8 cellular contexts compared by ENCODE assay signal in the genomic region with DNA sequence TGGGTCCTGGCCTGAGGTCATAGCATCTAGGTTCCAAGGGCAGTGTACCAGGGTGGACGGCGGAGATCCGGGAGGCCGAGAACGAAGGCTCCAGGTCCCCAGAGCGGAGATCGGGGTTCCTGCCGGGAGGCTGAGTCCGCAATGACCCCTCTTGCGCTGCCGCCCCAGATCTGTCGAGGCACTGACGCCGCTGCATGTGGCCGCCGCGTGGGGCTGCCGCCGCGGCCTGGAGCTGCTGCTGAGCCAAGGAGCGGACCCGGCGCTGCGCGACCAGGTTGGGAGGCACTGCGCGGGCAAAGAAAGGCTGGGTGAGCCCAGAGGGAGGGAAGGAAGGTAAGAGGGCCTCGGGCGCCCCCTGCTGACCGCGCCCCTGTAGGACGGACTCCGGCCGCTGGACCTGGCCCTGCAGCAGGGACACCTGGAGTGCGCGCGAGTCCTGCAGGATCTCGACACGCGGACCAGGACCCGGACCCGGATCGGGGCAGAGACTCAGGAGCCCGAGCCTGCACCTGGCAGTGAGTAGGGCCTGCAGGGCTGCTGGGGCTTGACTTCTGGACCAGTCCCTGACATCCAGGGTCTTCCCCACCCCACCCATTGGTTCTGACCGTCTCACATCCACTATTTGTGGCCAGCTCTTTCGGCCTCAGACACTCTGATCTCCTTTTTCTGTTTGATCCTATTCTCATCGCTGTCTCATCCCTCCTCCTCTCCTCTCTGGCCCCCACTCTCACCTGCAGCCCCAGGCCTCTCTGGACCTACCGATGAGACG. TPM values are rescaled to one million over a fixed set of nuclear protein-coding genes. Genes with fewer than 3 reads are reported as not detected.
A peak's percentile ranks its signal among the peaks of the same experiment; 100 is the strongest.
DNase-seq lines count a peak whose midpoint lies in the region; ATAC-seq and TF ChIP-seq lines count a peak whose summit lies in the region.

No MANE protein-coding gene starts in this region.

- no peak overlapping the region for H3K27ac Mint-ChIP-seq in natural killer cell
- H3K27ac Mint-ChIP-seq in stimulated activated naive B cell treated with anti-CD40 and anti-IgM and Interleukin-4, amounts not matched to agents 10 μg/mL and 1 μg/mL and 100 μg/mL, for 72 hours, result peak overlapping the region; percentile 80

- H3K79me2 ChIP-seq in fibroblast of lung (ENCODE audit: control insufficient read depth, insufficient read depth, low read length), result no peaks in the 10 kb centered on the region

- H3K36me3 ChIP-seq in HUES64 (ENCODE audit: insufficient read depth, low read length), result peaks cover 22% of the 10 kb centered on the region
- no peaks in the 10 kb centered on the region for H3K36me3 ChIP-seq in fibroblast of lung (ENCODE audit: control insufficient read depth, insufficient read depth, low read length)

- WGBS in HUES64, result 19% methylated on average over 49 of the region's 49 CpGs

- ATAC-seq in GM19023 (IDR thresholded peaks at IDR 0.05; ENCODE audit: unreplicated experiment), result peak; percentile 59
- ATAC-seq in natural killer cell, result peak; percentile 92 to 98 (median 96)
- ATAC-seq in stimulated activated naive B cell treated with anti-CD40 and anti-IgM and Interleukin-4, amounts not matched to agents 10 μg/mL and 1 μg/mL and 100 μg/mL, for 72 hours (replicated peaks), result peak; percentile 86 to 87

- peak; percentile 66 to 78 for TF ChIP-seq CTCF in fibroblast of lung (conservative IDR thresholded peaks at IDR 0.05 in 1 of 2, IDR thresholded peaks at IDR 0.05 in 1 of 2; ENCODE audit: low read depth in 1 of 2, low read length in 2 of 2)
- peak; percentile 86 for TF ChIP-seq CTCF in natural killer cell (IDR thresholded peaks at IDR 0.05)

- H3K9me3 ChIP-seq in HUES64 (ENCODE audit: insufficient read depth, low read depth, low read length) (no peaks in the 10 kb centered on the region), fibroblast of lung (ENCODE audit: control insufficient read depth, insufficient read depth, low read depth, low read length) (no peaks in the 10 kb centered on the region)

- H4K20me1 ChIP-seq in fibroblast of lung (ENCODE audit: control insufficient read depth, extremely low read depth, insufficient read depth, low read length), result no peaks in the 10 kb centered on the region

- intact Hi-C loops in natural killer cell (cut with micrococcal nuclease), result loop anchor here (1.0 kb wide), 3 partner anchors 77 to 511 kb away; no protein-coding TSS in a partner anchor

- no peaks in the 10 kb centered on the region for H3K4me1 ChIP-seq in HUES64 (ENCODE audit: insufficient read depth, low read length)
- H3K4me1 ChIP-seq in fibroblast of lung (ENCODE audit: control insufficient read depth, extremely low read depth, insufficient read depth, low read length), result no peaks in the 10 kb centered on the region

- peak overlapping the region; percentile 75 for H3K4me2 ChIP-seq in fibroblast of lung (ENCODE audit: extremely low read depth, insufficient read depth, low read length)

- no peaks in the 10 kb centered on the region for H3K9me3 Mint-ChIP-seq in natural killer cell
- no peaks in the 10 kb centered on the region for H3K9me3 Mint-ChIP-seq in stimulated activated naive B cell treated with anti-CD40 and anti-IgM and Interleukin-4, amounts not matched to agents 10 μg/mL and 1 μg/mL and 100 μg/mL, for 72 hours

- H3K4me1 Mint-ChIP-seq in natural killer cell, result peaks cover 0 to 14% of the 10 kb centered on the region in 2 donors
- peaks cover 11 to 26% of the 10 kb centered on the region in 2 donors for H3K4me1 Mint-ChIP-seq in stimulated activated naive B cell treated with anti-CD40 and anti-IgM and Interleukin-4, amounts not matched to agents 10 μg/mL and 1 μg/mL and 100 μg/mL, for 72 hours

- peaks cover 18% of the 10 kb centered on the region for H3K27me3 ChIP-seq in HUES64 (ENCODE audit: insufficient read depth, low read length)
- no peaks in the 10 kb centered on the region for H3K27me3 ChIP-seq in fibroblast of lung (ENCODE audit: control insufficient read depth, insufficient read depth, low read length)

- 0 out of 2 replicates have a peak overlapping the region, but pooled peaks have one; percentile 35 for H3K9ac ChIP-seq in HUES64 (ENCODE audit: low read depth, low read length)
- peak overlapping the region; percentile 20 for H3K9ac ChIP-seq in fibroblast of lung (ENCODE audit: insufficient read depth, low read length)

- DNase-seq in AG08396 (ENCODE audit: low spot score) (peak; percentile 92), OCI-M2 (lab: John Stamatoyannopoulos, UW; ENCODE audit: unreplicated experiment) (peak; percentile 19), fibroblast of lung (ENCODE audit: low read depth in 2 of 2) (peak; percentile 64 to 71), natural killer cell (peak; percentile 76)
- peak; percentile 80 for DNase-seq in activated T-cell treated with anti-CD3 and anti-CD28 coated beads, Interleukin-2, amount 50 U/mL, for 1 hour
- peak; percentile 77 for DNase-seq in stimulated activated naive B cell treated with anti-CD40 and anti-IgM and Interleukin-4, amounts not matched to agents 10 μg/mL and 1 μg/mL and 100 μg/mL, for 72 hours

- peak overlapping the region; percentile 74 for H3K4me3 Mint-ChIP-seq in natural killer cell
- H3K4me3 Mint-ChIP-seq in stimulated activated naive B cell treated with anti-CD40 and anti-IgM and Interleukin-4, amounts not matched to agents 10 μg/mL and 1 μg/mL and 100 μg/mL, for 72 hours, result peak overlapping the region; percentile 88 to 90

- H3K36me3 Mint-ChIP-seq in natural killer cell, result no peaks in the 10 kb centered on the region
- peaks cover 20 to 33% of the 10 kb centered on the region in 2 donors for H3K36me3 Mint-ChIP-seq in stimulated activated naive B cell treated with anti-CD40 and anti-IgM and Interleukin-4, amounts not matched to agents 10 μg/mL and 1 μg/mL and 100 μg/mL, for 72 hours

- H3K4me3 ChIP-seq in HUES64 (ENCODE audit: low read length), result peak overlapping the region; percentile 48
- peak overlapping the region; percentile 11 to 48 (median 21) for H3K4me3 ChIP-seq in fibroblast of lung (replicated peaks in 1 of 4; ENCODE audit: control extremely low read depth in 1 of 4, insufficient read depth in 1 of 4, low read depth in 3 of 4, low read length in 4 of 4)

- peak overlapping the region; percentile 55 for H2AFZ ChIP-seq in fibroblast of lung (ENCODE audit: low read length)

- H3K27ac ChIP-seq in HUES64 (ENCODE audit: low read depth, low read length), result no peak overlapping the region
- no peak overlapping the region for H3K27ac ChIP-seq in fibroblast of lung (ENCODE audit: insufficient read depth, low read length)

- peaks cover 0 to 22% of the 10 kb centered on the region in 2 donors for H3K27me3 Mint-ChIP-seq in natural killer cell (ENCODE audit: low read depth in 2 of 2)
- H3K27me3 Mint-ChIP-seq in stimulated activated naive B cell treated with anti-CD40 and anti-IgM and Interleukin-4, amounts not matched to agents 10 μg/mL and 1 μg/mL and 100 μg/mL, for 72 hours, result no peaks in the 10 kb centered on the region

RNA-seq across cellular contexts. Expression of a gene that starts 1.0 kb away (rescaled TPM):
- polyA plus RNA-seq in HUES64 (2013, experiment 1 of 2), result 2.5 TPM
- polyA plus RNA-seq in HUES64 (2013, experiment 2 of 2), result 2.7 TPM
- total RNA-seq in fibroblast of lung (0.17 and 0.26 TPM in 2 replicates), natural killer cell (1 to 10 TPM; 1.3 to 3.6 (median 2.0) TPM)
- 0.08 and 0.29 TPM in 2 replicates for polyA plus RNA-seq in fibroblast of lung
- 0.08 and 0.50 TPM in 2 replicates for polyA plus RNA-seq in fibroblast of lung (2012)
- polyA minus RNA-seq in fibroblast of lung (ENCODE audit: low replicate concordance), result 1.1 TPM in 1 of 2 replicates, not detected in the other

RNA-seq across cellular contexts. Expression of a gene that starts 15.4 kb away (rescaled TPM):
- 77.9 TPM for polyA plus RNA-seq in HUES64 (2013, experiment 1 of 2)
- 77.6 TPM for polyA plus RNA-seq in HUES64 (2013, experiment 2 of 2)
- total RNA-seq in fibroblast of lung (74.3 and 79.4 TPM in 2 replicates), natural killer cell (100 to 1,000 TPM; 106 to 127 (median 106) TPM)
- 68.8 and 81.2 TPM in 2 replicates for polyA plus RNA-seq in fibroblast of lung
- 80.0 and 94.8 TPM in 2 replicates for polyA plus RNA-seq in fibroblast of lung (2012)
- 47.8 and 87.1 TPM in 2 replicates for polyA minus RNA-seq in fibroblast of lung (ENCODE audit: low replicate concordance)

RNA-seq across cellular contexts. Expression of a gene that starts 18.1 kb away (rescaled TPM):
- 2.3 TPM for polyA plus RNA-seq in HUES64 (2013, experiment 1 of 2)
- polyA plus RNA-seq in HUES64 (2013, experiment 2 of 2), result 3.8 TPM
- under 0.01 TPM in 1 of 2 replicates, not detected in the other for total RNA-seq in fibroblast of lung
- polyA plus RNA-seq in fibroblast of lung, result not detected in 2 replicates
- not detected in 2 replicates for polyA plus RNA-seq in fibroblast of lung (2012)
- polyA minus RNA-seq in fibroblast of lung (ENCODE audit: low replicate concordance), result not detected in 2 replicates
- total RNA-seq in natural killer cell, result not detected

RNA-seq across cellular contexts. Expression of a gene that starts 20.6 kb away (rescaled TPM):
- polyA plus RNA-seq in HUES64 (2013, experiment 1 of 2), result 7.6 TPM
- 8.1 TPM for polyA plus RNA-seq in HUES64 (2013, experiment 2 of 2)
- total RNA-seq in fibroblast of lung (10.3 and 16.8 TPM in 2 replicates), natural killer cell (1 to 10 TPM; 7.5 to 10.0 (median 9.7) TPM)
- 3.9 and 4.8 TPM in 2 replicates for polyA plus RNA-seq in fibroblast of lung
- polyA plus RNA-seq in fibroblast of lung (2012), result 5.9 and 10.7 TPM in 2 replicates
- 4.1 and 4.4 TPM in 2 replicates for polyA minus RNA-seq in fibroblast of lung (ENCODE audit: low replicate concordance)

RNA-seq across cellular contexts. Expression of a gene that starts 23.0 kb away (rescaled TPM):
- 68.6 TPM for polyA plus RNA-seq in HUES64 (2013, experiment 1 of 2)
- 78.5 TPM for polyA plus RNA-seq in HUES64 (2013, experiment 2 of 2)
- total RNA-seq in fibroblast of lung, result 44.8 and 48.3 TPM in 2 replicates
- polyA plus RNA-seq in fibroblast of lung, result 27.5 and 38.8 TPM in 2 replicates
- polyA plus RNA-seq in fibroblast of lung (2012), result 40.8 and 54.3 TPM in 2 replicates
- 6.4 and 7.2 TPM in 2 replicates for polyA minus RNA-seq in fibroblast of lung (ENCODE audit: low replicate concordance)
- 10 to 100 TPM; 26.9 to 40.8 (median 39.4) TPM for total RNA-seq in natural killer cell

Comparison
In these comparisons a context has a peak if more than half of its experiments do, and no peak if none do; other contexts are left out.
1. DNase-seq: peak in every context shown above with its lines; median percentile 92 in AG08396; 80 in activated T-cell treated with anti-CD3 and anti-CD28 coated beads, Interleukin-2, amount 50 U/mL, for 1 hour; 77 in stimulated activated naive B cell treated with anti-CD40 and anti-IgM and Interleukin-4, amounts not matched to agents 10 μg/mL and 1 μg/mL and 100 μg/mL, for 72 hours; 76 in natural killer cell; 68 in fibroblast of lung; 19 in OCI-M2.